Comparison of ENCODE assay signal across 13 cellular contexts in the genomic region with DNA sequence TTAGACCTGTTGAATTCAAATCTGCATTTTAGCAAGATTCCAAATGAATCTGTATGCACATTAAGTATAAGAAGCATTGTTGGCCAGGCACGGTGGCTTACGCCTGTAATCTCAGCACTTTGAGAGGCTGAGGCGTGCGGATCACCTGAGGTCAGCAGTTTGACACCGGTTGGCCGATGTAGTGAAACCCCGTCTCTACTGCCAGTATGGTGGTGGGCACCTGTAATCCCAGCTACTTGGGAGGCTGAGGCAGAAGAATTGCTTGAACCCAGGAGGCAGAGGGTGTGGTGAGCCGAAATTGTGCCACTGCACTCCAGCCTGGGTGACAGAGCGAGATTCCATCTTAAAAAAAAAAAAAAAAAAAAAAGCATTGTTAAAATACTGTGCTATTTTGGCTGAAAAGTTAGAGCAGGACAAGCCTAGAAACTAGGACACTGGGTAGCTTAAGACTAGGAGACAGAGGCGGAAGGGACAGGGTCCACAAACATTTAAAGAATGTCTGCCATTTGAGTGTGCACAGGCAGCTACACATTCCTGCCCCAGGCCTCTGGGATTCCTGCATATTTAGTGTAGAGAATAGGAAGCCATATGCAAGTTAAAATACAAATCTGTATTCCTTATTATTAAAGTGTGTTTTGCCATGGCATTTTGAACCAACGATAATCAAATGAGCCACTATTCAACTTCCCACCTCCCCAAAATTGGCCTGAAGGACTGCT. TPM values are rescaled to one million over a fixed set of nuclear protein-coding genes. Genes with fewer than 3 reads are reported as not detected.
A peak's percentile ranks its signal among the peaks of the same experiment; 100 is the strongest.
DNase-seq lines count a peak whose midpoint lies in the region; ATAC-seq and TF ChIP-seq lines count a peak whose summit lies in the region.
"Had no signal": no experiment of that assay in that cellular context is flagged by ENCODE, and none has a peak within 500 bp of the region (broad histone marks: within the 10 kb centered on the region; RNA-seq: fewer than 3 reads in every experiment).

No MANE protein-coding gene starts in this region.

- H3K36me3 ChIP-seq in Panc1 (ENCODE audit: control insufficient read depth, insufficient read depth, low read length): no peaks in the 10 kb centered on the region
- no peaks in the 10 kb centered on the region for H3K36me3 ChIP-seq in neuronal stem cell (replicated peaks in 1 of 2; ENCODE audit: control insufficient read depth in 2 of 2, insufficient read depth in 2 of 2, low read length in 2 of 2)
- no peaks in the 10 kb centered on the region for H3K36me3 ChIP-seq in transverse colon

- H3K4me2 ChIP-seq in neuronal stem cell (ENCODE audit: insufficient read depth, low read length, poor library complexity, severe bottlenecking): no peak overlapping the region

- no peak overlapping the region for H2AK5ac ChIP-seq in neuronal stem cell (ENCODE audit: low read depth, low read length)

- H3K79me1 ChIP-seq in neuronal stem cell (ENCODE audit: low read depth, low read length): no peaks in the 10 kb centered on the region

- TF ChIP-seq EP300 in transverse colon (IDR thresholded peaks at IDR 0.05; ENCODE audit: low read depth): no peak

- no peaks in the 10 kb centered on the region for H3K27me3 ChIP-seq in Panc1 (ENCODE audit: control insufficient read depth, insufficient read depth, low read length)
- no peaks in the 10 kb centered on the region for H3K27me3 ChIP-seq in neuronal stem cell (ENCODE audit: control insufficient read depth in 3 of 3, insufficient read depth in 3 of 3, low read depth in 1 of 3, low read length in 3 of 3)
- no peaks in the 10 kb centered on the region for H3K27me3 ChIP-seq in dorsolateral prefrontal cortex
- H3K27me3 ChIP-seq in transverse colon: no peaks in the 10 kb centered on the region

- POLR2A ChIA-PET in Panc1 (lab: Charles Lee): interaction anchor here (0.6 to 1.0 kb wide), 3 partner anchors 21 to 51 kb away, joined by 3 to 14 read pairs (median 10); no protein-coding TSS in a partner anchor

- no peak overlapping the region for H2BK120ac ChIP-seq in neuronal stem cell (ENCODE audit: low read depth, low read length)

- DNase-seq in EH (ENCODE audit: low read depth): peak; percentile 91
- DNase-seq in Panc1 (ENCODE audit: low read depth, low spot score): no peak
- DNase-seq in glomerular visceral epithelial cell (ENCODE audit: extremely low spot score): peak; percentile 44
- peak; percentile 42 for DNase-seq in neuronal stem cell (ENCODE audit: low spot score)
- no peak for DNase-seq in hypothalamus (lab: John Stamatoyannopoulos, UW)
- no peak for DNase-seq in dorsolateral prefrontal cortex
- DNase-seq in transverse colon: no peak
- DNase-seq: activated CD8-positive, alpha-beta memory T cell treated with anti-CD3 and anti-CD28 coated beads for 24 hours; COR-L47; effector memory CD8-positive, alpha-beta T cell; NCI-H187; stimulated activated CD4-positive, alpha-beta T cell treated with anti-CD3 and anti-CD28 coated beads, Interleukin-12 subunit alpha, Interleukin-12 subunit beta, amount 100 ng/mL, for 4 hours had no signal

- no peak overlapping the region for H3K9ac ChIP-seq in neuronal stem cell (ENCODE audit: low read depth, low read length, poor library complexity)

- H3K4me3 ChIP-seq in Panc1 (ENCODE audit: low read depth in 2 of 2, low read length in 2 of 2) (no peak overlapping the region), neuronal stem cell (ENCODE audit: low read length in 2 of 2) (no peak overlapping the region), dorsolateral prefrontal cortex (no peak overlapping the region), transverse colon (no peak overlapping the region)

- H4K8ac ChIP-seq in neuronal stem cell (ENCODE audit: low read depth, low read length): no peak overlapping the region

- peak; percentile 70 for ATAC-seq in Panc1
- ATAC-seq in GM21447 (IDR thresholded peaks at IDR 0.05; ENCODE audit: unreplicated experiment): no peak
- ATAC-seq: effector memory CD8-positive, alpha-beta T cell had no signal

- intact Hi-C loops in Panc1 (cut with micrococcal nuclease; ENCODE audit: unreplicated experiment): no loop called here
- intact Hi-C loops in dorsolateral prefrontal cortex (cut with DNase I): no loop called here
- intact Hi-C loops in transverse colon (cut with DNase I; ENCODE audit: low total_unique reads): no loop called here

- TF ChIP-seq CTCF in Panc1 (IDR thresholded peaks at IDR 0.05) (no peak), dorsolateral prefrontal cortex (IDR thresholded peaks at IDR 0.05 in 54 of 56, conservative IDR thresholded peaks at IDR 0.05 in 2 of 56; ENCODE audit: low read depth in 1 of 56, partially characterized antibody in 56 of 56) (no peak), transverse colon (IDR thresholded peaks at IDR 0.05) (no peak)

- no peak overlapping the region for H3K4ac ChIP-seq in neuronal stem cell (ENCODE audit: low read length)

- no peak overlapping the region for H2BK12ac ChIP-seq in neuronal stem cell (ENCODE audit: low read length)

- H4K91ac ChIP-seq in neuronal stem cell (ENCODE audit: low read depth, low read length, poor library complexity): no peak overlapping the region

- no peak overlapping the region for H3K18ac ChIP-seq in neuronal stem cell (ENCODE audit: low read length)

- H2AFZ ChIP-seq in neuronal stem cell (ENCODE audit: low read length): peak overlapping the region; percentile 68

- no peak overlapping the region for H2BK5ac ChIP-seq in neuronal stem cell (ENCODE audit: low read length)

- in situ Hi-C loops in Panc1 (cut with HindIII; ENCODE audit: low pct_unique_long_range_greater_than_20kb, low sequenced_read_pairs) (no loop called here), transverse colon (cut with MboI; ENCODE audit: low pct_ligation_motif_present in 1 of 4, low pct_unique_long_range_greater_than_20kb in 1 of 4, low sequenced_read_pairs in 3 of 4) (no loop called here)

- no peak overlapping the region for H2BK15ac ChIP-seq in neuronal stem cell (ENCODE audit: low read length)

- no CpG with 5 or more reads among the region's 11 CpGs for WGBS in neuronal stem cell (ENCODE audit: extremely low coverage in 2 of 2, insufficient read length in 2 of 2, insufficient replicate concordance in 1 of 2), 2 donors
- WGBS in transverse colon (ENCODE audit: low coverage in 1 of 2), 2 donors: 94 to 95% methylated on average over 2 to 11 of the region's 11 CpGs

- no peak overlapping the region for H3K23ac ChIP-seq in neuronal stem cell (ENCODE audit: low read depth, low read length, poor library complexity)

- peaks cover 21% of the 10 kb centered on the region for H3K4me1 ChIP-seq in Panc1 (ENCODE audit: control insufficient read depth, insufficient read depth, low read length)
- peaks cover 8% of the 10 kb centered on the region in 2 donors for H3K4me1 ChIP-seq in neuronal stem cell (ENCODE audit: control insufficient read depth in 2 of 2, insufficient read depth in 1 of 2, low read depth in 1 of 2, low read length in 2 of 2)
- H3K4me1 ChIP-seq in transverse colon: peaks cover 0 to 9% (median 6%) of the 10 kb centered on the region in 4 donors

- H3K9me3 ChIP-seq in Panc1 (ENCODE audit: control insufficient read depth, insufficient read depth, low read depth, low read length) (no peaks in the 10 kb centered on the region), neuronal stem cell (replicated peaks in 1 of 2; ENCODE audit: control insufficient read depth in 2 of 2, insufficient read depth in 1 of 2, low read depth in 1 of 2, low read length in 2 of 2) (peaks cover 0 to 2% of the 10 kb centered on the region in 2 donors), transverse colon (no peaks in the 10 kb centered on the region)

- no TSS peak for BruUV-seq in Panc1 (replicated peaks; lab: Mats Ljungman, UMichigan)

- H3K14ac ChIP-seq in neuronal stem cell (ENCODE audit: low read length): no peak overlapping the region

- peak overlapping the region; percentile 82 for H3K27ac ChIP-seq in Panc1 (ENCODE audit: low read length)
- H3K27ac ChIP-seq in neuronal stem cell (replicated peaks; ENCODE audit: low read length): peak overlapping the region; percentile 58
- H3K27ac ChIP-seq in dorsolateral prefrontal cortex: peak overlapping the region in 14 of 59 donors; percentile 5 to 63 (median 26)
- H3K27ac ChIP-seq in transverse colon: peak overlapping the region in 1 of 4 donors; percentile 65

- CTCF ChIA-PET in Panc1 (lab: Charles Lee): interaction anchor here (0.5 kb wide), 1 partner anchor 1011 kb away, joined by 3 read pairs; no protein-coding TSS in a partner anchor

- no peak for TF ChIP-seq POLR2A in transverse colon (IDR thresholded peaks at IDR 0.05)

RNA-seq across cellular contexts. Expression of gene EEF1A1, which starts 45.1 kb away (rescaled TPM):
- 10,069 TPM for total RNA-seq in Panc1 (2021; ENCODE audit: unreplicated experiment)
- 8,925 TPM for polyA plus RNA-seq in Panc1 (2012; ENCODE audit: insufficient read length)
- polyA plus RNA-seq in neuronal stem cell (2013, experiment 1 of 2): 20,572 TPM
- 20,834 TPM for polyA plus RNA-seq in neuronal stem cell (2013, experiment 2 of 2)
- total RNA-seq in dorsolateral prefrontal cortex: 1,000 to 10,000 TPM; 1,645 to 3,337 (median 2,206) TPM
- total RNA-seq in transverse colon: 1,000 to 10,000 TPM; 2,654 to 8,743 (median 5,443) TPM

Comparison
In these comparisons a context has a peak if more than half of its experiments do, and no peak if none do; other contexts are left out.
1. DNase-seq: peak in EH (single experiment), glomerular visceral epithelial cell (single experiment) and neuronal stem cell (single experiment); none in Panc1 (single experiment), hypothalamus (0 of 51), dorsolateral prefrontal cortex (0 of 10) and transverse colon (single experiment).